8 cellular contexts compared by ENCODE assay signal in the genomic region with DNA sequence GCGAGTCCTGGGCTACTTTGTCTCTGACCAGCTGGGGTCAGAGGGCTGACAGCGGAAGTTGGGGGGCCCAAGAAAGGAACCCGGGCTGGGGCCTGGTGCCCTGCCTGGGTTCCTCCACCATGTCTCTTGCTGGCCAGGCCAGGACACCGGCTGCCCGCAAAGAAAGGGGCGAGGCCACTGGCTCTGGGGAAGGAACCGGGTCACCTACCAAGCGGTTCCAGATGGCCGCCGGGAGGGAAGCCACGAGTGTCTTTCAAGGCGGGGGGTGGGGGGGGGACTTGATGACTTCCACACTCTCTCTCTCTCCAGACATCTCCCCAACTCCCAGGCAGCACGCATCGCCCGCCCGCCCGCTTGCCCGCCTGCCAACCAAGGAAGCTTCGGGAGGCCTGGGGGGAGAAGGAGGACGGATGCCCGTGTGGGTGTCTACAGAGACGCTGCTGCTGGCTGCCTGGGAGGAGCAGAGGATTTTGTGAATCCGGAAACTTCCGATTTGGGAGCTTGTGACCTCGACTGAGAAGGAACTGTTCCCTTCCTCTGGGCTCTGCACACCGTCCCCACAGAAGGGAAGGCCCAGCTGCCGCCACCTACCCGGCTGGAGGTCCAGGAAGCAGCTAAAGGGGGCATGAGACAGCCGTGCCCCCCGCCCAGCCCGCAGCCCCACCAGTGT. TPM values are rescaled to one million over a fixed set of nuclear protein-coding genes. Genes with fewer than 3 reads are reported as not detected.
DNase-seq lines count a peak whose midpoint lies in the region; ATAC-seq and TF ChIP-seq lines count a peak whose summit lies in the region.

No MANE protein-coding gene starts in this region.

- H3K27ac ChIP-seq in KOPT-K1 (ENCODE audit: low read depth, low read length, poor library complexity, severe bottlenecking) (peak overlapping the region; percentile 46), osteoblast (ENCODE audit: low read depth, low read length) (peak overlapping the region; percentile 60)

- no peaks in the 10 kb centered on the region for H3K9me3 ChIP-seq in KOPT-K1 (ENCODE audit: insufficient read depth, low read length, poor library complexity, severe bottlenecking)
- no peaks in the 10 kb centered on the region for H3K9me3 ChIP-seq in osteoblast (ENCODE audit: low read depth, low read length)

- H3K27ac Mint-ChIP-seq in activated T-helper 2 cell treated with anti-CD3 and anti-CD28 coated beads, Interferon-gamma antibody, Interleukin-2, Interleukin-4, amounts not matched to agents 10 μg/mL and 5 μg/mL and 100 μg/mL, durations not matched to agents 14 hours and 24 hours and 36 hours, result peak overlapping the region; percentile 52

- H3K4me2 ChIP-seq in osteoblast (ENCODE audit: insufficient read depth, low read length), result peak overlapping the region; percentile 92

- no peaks in the 10 kb centered on the region for H3K27me3 Mint-ChIP-seq in activated T-helper 2 cell treated with anti-CD3 and anti-CD28 coated beads, Interferon-gamma antibody, Interleukin-2, Interleukin-4, amounts not matched to agents 10 μg/mL and 5 μg/mL and 100 μg/mL, durations not matched to agents 14 hours and 24 hours and 36 hours (ENCODE audit: low read depth)

- no peaks in the 10 kb centered on the region for H3K9me3 Mint-ChIP-seq in activated T-helper 2 cell treated with anti-CD3 and anti-CD28 coated beads, Interferon-gamma antibody, Interleukin-2, Interleukin-4, amounts not matched to agents 10 μg/mL and 5 μg/mL and 100 μg/mL, durations not matched to agents 14 hours and 24 hours and 36 hours

- H4K20me1 ChIP-seq in osteoblast (ENCODE audit: insufficient read depth, low read length), result peaks cover 39% of the 10 kb centered on the region

- peaks cover 6% of the 10 kb centered on the region for H3K4me1 ChIP-seq in osteoblast (ENCODE audit: insufficient read depth, low read length)

- H3K36me3 Mint-ChIP-seq in activated T-helper 2 cell treated with anti-CD3 and anti-CD28 coated beads, Interferon-gamma antibody, Interleukin-2, Interleukin-4, amounts not matched to agents 10 μg/mL and 5 μg/mL and 100 μg/mL, durations not matched to agents 14 hours and 24 hours and 36 hours (ENCODE audit: low read depth), result no peaks in the 10 kb centered on the region

- peak; percentile 76 for DNase-seq in EH (ENCODE audit: low read depth)
- no peak for DNase-seq in activated T-helper 2 cell treated with anti-CD3 and anti-CD28 coated beads, Interferon-gamma antibody, Interleukin-2, Interleukin-4, amounts not matched to agents 10 μg/mL and 5 μg/mL and 100 μg/mL, durations not matched to agents 14 hours and 24 hours and 36 hours (ENCODE audit: low spot score)
- DNase-seq in glomerular visceral epithelial cell (ENCODE audit: extremely low spot score), result peak; percentile 53
- DNase-seq in osteoblast (ENCODE audit: insufficient read length, low spot score, missing footprints), result peak; percentile 98
- DNase-seq in HuH-7.5 (ENCODE audit: low spot score), result no peak
- DNase-seq in activated CD4-positive, CD25-positive, alpha-beta regulatory T cell (lab: John Stamatoyannopoulos, UW), result no peak

- H3K79me2 ChIP-seq in osteoblast (ENCODE audit: insufficient read depth, low read length), result peaks cover 60% of the 10 kb centered on the region

- H3K4me3 Mint-ChIP-seq in activated T-helper 2 cell treated with anti-CD3 and anti-CD28 coated beads, Interferon-gamma antibody, Interleukin-2, Interleukin-4, amounts not matched to agents 10 μg/mL and 5 μg/mL and 100 μg/mL, durations not matched to agents 14 hours and 24 hours and 36 hours (ENCODE audit: low read depth), result peak overlapping the region; percentile 88

- H3K27me3 ChIP-seq in osteoblast (ENCODE audit: insufficient read depth, low read length), result no peaks in the 10 kb centered on the region

- intact Hi-C loops in activated T-helper 2 cell treated with anti-CD3 and anti-CD28 coated beads, Interferon-gamma antibody, Interleukin-2, Interleukin-4, amounts not matched to agents 10 μg/mL and 5 μg/mL and 100 μg/mL, durations not matched to agents 14 hours and 24 hours and 36 hours (cut with micrococcal nuclease), result no loop called here

- peak overlapping the region; percentile 81 for H2AFZ ChIP-seq in osteoblast (ENCODE audit: low read length)

- no peak for TF ChIP-seq CTCF in osteoblast (IDR thresholded peaks at IDR 0.05; ENCODE audit: extremely low read depth, low read depth, low read length)

- H3K4me1 Mint-ChIP-seq in activated T-helper 2 cell treated with anti-CD3 and anti-CD28 coated beads, Interferon-gamma antibody, Interleukin-2, Interleukin-4, amounts not matched to agents 10 μg/mL and 5 μg/mL and 100 μg/mL, durations not matched to agents 14 hours and 24 hours and 36 hours (ENCODE audit: low read depth), result peaks cover 8% of the 10 kb centered on the region

- H3K4me3 ChIP-seq in osteoblast (ENCODE audit: insufficient read depth, low read length), result peak overlapping the region; percentile 90

- H3K36me3 ChIP-seq in KOPT-K1 (ENCODE audit: insufficient read depth, low read length) (no peaks in the 10 kb centered on the region), osteoblast (ENCODE audit: insufficient read depth, low read length) (no peaks in the 10 kb centered on the region)

- no peak for ATAC-seq in HG02870 (IDR thresholded peaks at IDR 0.05; ENCODE audit: unreplicated experiment)

RNA-seq across cellular contexts. Expression of a gene that starts 1.1 kb away (rescaled TPM):
- total RNA-seq in activated T-helper 2 cell treated with anti-CD3 and anti-CD28 coated beads, Interferon-gamma antibody, Interleukin-2, Interleukin-4, amounts not matched to agents 10 μg/mL and 5 μg/mL and 100 μg/mL, durations not matched to agents 14 hours and 24 hours and 36 hours, result 22.5 and 23.6 TPM in 2 replicates
- 30.4 and 31.5 TPM in 2 replicates for total RNA-seq in osteoblast

RNA-seq across cellular contexts. Expression of a gene that starts 9.0 kb away (rescaled TPM):
- total RNA-seq in activated T-helper 2 cell treated with anti-CD3 and anti-CD28 coated beads, Interferon-gamma antibody, Interleukin-2, Interleukin-4, amounts not matched to agents 10 μg/mL and 5 μg/mL and 100 μg/mL, durations not matched to agents 14 hours and 24 hours and 36 hours, result 0.41 and 0.48 TPM in 2 replicates
- not detected in 2 replicates for total RNA-seq in osteoblast

Comparison
In these comparisons a context has a peak if more than half of its experiments do, and no peak if none do; other contexts are left out.
1. DNase-seq: peak in EH (single experiment), glomerular visceral epithelial cell (single experiment) and osteoblast (single experiment); none in activated T-helper 2 cell treated with anti-CD3 and anti-CD28 coated beads, Interferon-gamma antibody, Interleukin-2, Interleukin-4, amounts not matched to agents 10 μg/mL and 5 μg/mL and 100 μg/mL, durations not matched to agents 14 hours and 24 hours and 36 hours (single experiment), HuH-7.5 (single experiment) and activated CD4-positive, CD25-positive, alpha-beta regulatory T cell (0 of 4).